ENCODE assay signal across 15 cellular contexts in genomic region chr7:42922017-42922753, GRCh38. TPM values are rescaled to one million over a fixed set of nuclear protein-coding genes. Genes with fewer than 3 reads are reported as not detected.
DNase-seq lines count a peak whose midpoint lies in the region; ATAC-seq, FAIRE-seq and TF ChIP-seq lines count a peak whose summit lies in the region.
"Had no signal": no experiment of that assay in that cellular context is flagged by ENCODE, and none has a peak within 500 bp of the region (broad histone marks: within the 10 kb centered on the region; RNA-seq: fewer than 3 reads in every experiment).

No MANE protein-coding gene starts in this region.

- POLR2A ChIA-PET in A549 (lab: Yijun Ruan, JAX) = interaction anchor here (1.2 kb wide), 1 partner anchor 10 kb away, joined by 3 read pairs; the partner anchor contains the start of genes MRPL32 and PSMA2
- POLR2A ChIA-PET in K562 (lab: Yijun Ruan, JAX) = interaction anchor here (2.8 kb wide), 1 partner anchor 10 kb away, joined by 10 read pairs; the partner anchor contains the start of genes MRPL32 and PSMA2

- peaks cover 22% of the 10 kb centered on the region for H3K4me1 Mint-ChIP-seq in activated naive CD4-positive, alpha-beta T cell treated with anti-CD3 and anti-CD28 coated beads, Interleukin-2, amount 50 U/mL, for 24 hours
- peaks cover 40% of the 10 kb centered on the region for H3K4me1 Mint-ChIP-seq in activated naive CD4-positive, alpha-beta T cell treated with anti-CD3 and anti-CD28 coated beads for 36 hours (ENCODE audit: low read depth)

- intact Hi-C loops in activated naive CD4-positive, alpha-beta T cell treated with anti-CD3 and anti-CD28 coated beads for 36 hours (cut with micrococcal nuclease) = no loop called here
- intact Hi-C loops in K562 (cut with micrococcal nuclease) = no loop called here

- no peaks in the 10 kb centered on the region for H3K27me3 Mint-ChIP-seq in activated naive CD4-positive, alpha-beta T cell treated with anti-CD3 and anti-CD28 coated beads, Interleukin-2, amount 50 U/mL, for 24 hours
- H3K27me3 Mint-ChIP-seq in activated naive CD4-positive, alpha-beta T cell treated with anti-CD3 and anti-CD28 coated beads for 36 hours (ENCODE audit: low read depth) = no peaks in the 10 kb centered on the region
- H3K27me3 Mint-ChIP-seq: CD4-positive, alpha-beta memory T cell had no signal

- FAIRE-seq in A204.1 (lab: Jason Lieb, UNC) = peak; percentile 55
- peak; percentile 36 for FAIRE-seq in A549 (lab: Jason Lieb, UNC)
- no peak for FAIRE-seq in K562 (lab: Jason Lieb, UNC)
- FAIRE-seq: GM12878 had no signal

- H2AFZ ChIP-seq in K562 (ENCODE audit: low read depth, low read length) = no peak overlapping the region
- H2AFZ ChIP-seq: GM23248 had no signal

- in situ Hi-C loops in K562 (cut with MboI) = no loop called here

- CTCF ChIA-PET in activated naive CD4-positive, alpha-beta T cell treated with anti-CD3 and anti-CD28 coated beads for 36 hours (lab: Charles Lee) = interaction anchor here (1.3 to 1.6 kb wide), 2 partner anchors 10 to 19 kb away, joined by 3 read pairs; partner anchors contain the start of gene C7orf25
- CTCF ChIA-PET in A549 (lab: Yijun Ruan, JAX) = interaction anchor here (1.4 to 2.1 kb wide), 3 partner anchors 10 to 19 kb away, joined by 3 to 11 read pairs (median 4); partner anchors contain the start of genes MRPL32 and PSMA2
- CTCF ChIA-PET in K562 (lab: Yijun Ruan, JAX; ENCODE audit: low intra/inter-chr PET ratio) = no interaction called here

- H3K27me3 ChIP-seq in K562 (ENCODE audit: control insufficient read depth in 2 of 2, insufficient read depth in 2 of 2, low read length in 2 of 2) = no peaks in the 10 kb centered on the region
- H3K27me3 ChIP-seq: BLaER1 had no signal

- ATAC-seq in A549 (no peak), K562 (no peak), GM21381 (IDR thresholded peaks at IDR 0.05; ENCODE audit: unreplicated experiment) (no peak)
- ATAC-seq: GM12878 had no signal

- no peak for DNase-seq in activated naive CD4-positive, alpha-beta T cell treated with anti-CD3 and anti-CD28 coated beads for 36 hours
- DNase-seq in A549 (ENCODE audit: low read depth in 1 of 2, low spot score in 1 of 2) = no peak
- DNase-seq in K562 (ENCODE audit: extremely low read depth in 1 of 4, low spot score in 3 of 4) = no peak
- no peak for DNase-seq in NCI-H1105 treated with DMSO at 0.1 percent for 48 hours (lab: John Stamatoyannopoulos, UW)
- DNase-seq: Calu3; CD4-positive, alpha-beta memory T cell; DMS79 treated with DMSO at 0.1 percent for 48 hours; GM23248 had no signal

- H3K4me2 ChIP-seq in A549 = no peak overlapping the region
- H3K4me2 ChIP-seq in K562 (ENCODE audit: insufficient read depth, low read length) = no peak overlapping the region
- H3K4me2 ChIP-seq: BLaER1 had no signal

- no peaks in the 10 kb centered on the region for H3K9me1 ChIP-seq in K562 (ENCODE audit: control insufficient read depth, insufficient read depth, low read length)

- H3K4me1 ChIP-seq in A549 = no peaks in the 10 kb centered on the region
- H3K4me1 ChIP-seq in K562 (replicated peaks in 1 of 2; ENCODE audit: control insufficient read depth in 2 of 2, insufficient read depth in 2 of 2, low read length in 2 of 2) = peaks cover 0 to 4% of the 10 kb centered on the region in 2 experiments; a peak in 1 of 5 replicates
- H3K4me1 ChIP-seq: BLaER1, HAP-1 had no signal

- H3K27ac Mint-ChIP-seq in activated naive CD4-positive, alpha-beta T cell treated with anti-CD3 and anti-CD28 coated beads, Interleukin-2, amount 50 U/mL, for 24 hours = peak overlapping the region; percentile 65
- H3K27ac Mint-ChIP-seq in activated naive CD4-positive, alpha-beta T cell treated with anti-CD3 and anti-CD28 coated beads for 36 hours = no peak overlapping the region

- no peak overlapping the region for H3K4me3 ChIP-seq in A549
- no peak overlapping the region for H3K4me3 ChIP-seq in K562
- H3K4me3 ChIP-seq: BLaER1, GM12878, GM23248, HAP-1 had no signal

- TF ChIP-seq RAD21 in A549 (conservative IDR thresholded peaks at IDR 0.05 in 1 of 2, IDR thresholded peaks at IDR 0.05 in 1 of 2) (no peak), K562 (CRISPR knock-in tag; conservative IDR thresholded peaks at IDR 0.05 in 1 of 2, IDR thresholded peaks at IDR 0.05 in 1 of 2) (no peak)

- no peaks in the 10 kb centered on the region for H3K9me3 Mint-ChIP-seq in activated naive CD4-positive, alpha-beta T cell treated with anti-CD3 and anti-CD28 coated beads, Interleukin-2, amount 50 U/mL, for 24 hours
- no peaks in the 10 kb centered on the region for H3K9me3 Mint-ChIP-seq in activated naive CD4-positive, alpha-beta T cell treated with anti-CD3 and anti-CD28 coated beads for 36 hours
- H3K9me3 Mint-ChIP-seq: CD14-positive monocyte; CD4-positive, alpha-beta memory T cell had no signal

- H3K9me3 ChIP-seq in A549 (no peaks in the 10 kb centered on the region), K562 (replicated peaks; ENCODE audit: control insufficient read depth, insufficient read depth, low read depth, low read length) (no peaks in the 10 kb centered on the region)
- H3K9me3 ChIP-seq: BLaER1, HAP-1 had no signal

- no peak overlapping the region for H3K9ac ChIP-seq in K562 (ENCODE audit: insufficient read depth in 1 of 2, low read depth in 2 of 2, low read length in 2 of 2)
- H3K9ac ChIP-seq: BLaER1, GM23248 had no signal

- no TSS peak for BruUV-seq in K562 (replicated peaks; lab: Mats Ljungman, UMichigan)

- peaks cover 33% of the 10 kb centered on the region for H3K36me3 Mint-ChIP-seq in activated naive CD4-positive, alpha-beta T cell treated with anti-CD3 and anti-CD28 coated beads, Interleukin-2, amount 50 U/mL, for 24 hours
- H3K36me3 Mint-ChIP-seq in activated naive CD4-positive, alpha-beta T cell treated with anti-CD3 and anti-CD28 coated beads for 36 hours (ENCODE audit: low read depth) = peaks cover 58% of the 10 kb centered on the region

- no peaks in the 10 kb centered on the region for H4K20me1 ChIP-seq in K562 (replicated peaks; ENCODE audit: control insufficient read depth, insufficient read depth, low read length)

- no peak overlapping the region for H3K4me3 Mint-ChIP-seq in activated naive CD4-positive, alpha-beta T cell treated with anti-CD3 and anti-CD28 coated beads, Interleukin-2, amount 50 U/mL, for 24 hours
- no peak overlapping the region for H3K4me3 Mint-ChIP-seq in activated naive CD4-positive, alpha-beta T cell treated with anti-CD3 and anti-CD28 coated beads for 36 hours
- H3K4me3 Mint-ChIP-seq: CD14-positive monocyte; CD4-positive, alpha-beta memory T cell had no signal

- TF ChIP-seq EP300 in A549 (IDR thresholded peaks at IDR 0.05) = no peak
- TF ChIP-seq EP300 in K562 (IDR thresholded peaks at IDR 0.05; ENCODE audit: low read length) = no peak

- WGBS in A549 (ENCODE audit: missing lambda C conversion rate) = 80% methylated on average over 3 of the region's 3 CpGs
- 81% methylated on average over 3 of the region's 3 CpGs for WGBS in K562 (ENCODE audit: insufficient coverage, low coverage, missing lambda C conversion rate)

- peaks cover 27% of the 10 kb centered on the region; the same call in 2 of the 3 replicates for H3K79me2 ChIP-seq in K562 (ENCODE audit: control insufficient read depth, insufficient read depth, low read length)

- TF ChIP-seq CTCF in A549 (IDR thresholded peaks at IDR 0.05) (no peak), K562 (IDR thresholded peaks at IDR 0.05 in 2 of 3, conservative IDR thresholded peaks at IDR 0.05 in 1 of 3; ENCODE audit: insufficient read depth in 2 of 3, low read depth in 1 of 3, low read length in 3 of 3) (no peak)

- peaks cover 91% of the 10 kb centered on the region for H3K36me3 ChIP-seq in K562 (ENCODE audit: control insufficient read depth, insufficient read depth, low read length)

- TF ChIP-seq POLR2A in A549 (IDR thresholded peaks at IDR 0.05; ENCODE audit: low read length) (no peak), K562 (conservative IDR thresholded peaks at IDR 0.05) (no peak)

- H3K27ac ChIP-seq in A549 (no peak overlapping the region), K562 (ENCODE audit: extremely low read depth, low read depth, low read length) (no peak overlapping the region)
- H3K27ac ChIP-seq: BLaER1, GM23248 had no signal

RNA-seq across cellular contexts. Expression of gene PSMA2, which starts 9.8 kb away (rescaled TPM):
- total RNA-seq in activated naive CD4-positive, alpha-beta T cell treated with anti-CD3 and anti-CD28 coated beads for 36 hours = 100 to 1,000 TPM; 199 to 221 TPM
- 241 and 324 TPM in 2 replicates for polyA plus RNA-seq in A549 (2011; rRNA removed)
- polyA plus RNA-seq in A549 (2012; cell fraction: cytosol; rRNA removed) = 98.9 and 125 TPM in 2 replicates
- polyA plus RNA-seq in A549 (2012; cell fraction: nucleus; rRNA removed) = 35.0 and 56.4 TPM in 2 replicates
- polyA plus RNA-seq in A549 (2017; fragmentation: RNase III; extraction: RNeasy Plus Mini Kit Qiagen cat#74134 plus additional on column Dnase treatment) = 185 to 198 TPM (median 188 TPM) in 3 replicates
- polyA minus RNA-seq in A549 (2011; rRNA and poly(A)+ RNA removed) = 13.6 and 14.8 TPM in 2 replicates
- total RNA-seq in K562 (2011; cell fraction: chromatin; rRNA removed; ENCODE audit: low replicate concordance) = 16.0 and 45.2 TPM in 2 replicates
- 15.5 and 16.6 TPM in 2 replicates for total RNA-seq in K562 (2011; cell fraction: nucleolus; rRNA removed)
- total RNA-seq in K562 (2011; cell fraction: nucleoplasm; rRNA removed) = 32.4 and 41.8 TPM in 2 replicates
- total RNA-seq in K562 (2014; rRNA removed) = 88.7 and 91.7 TPM in 2 replicates
- total RNA-seq in K562 (2014; rRNA removed; fragmentation: Illumina TruSeq; extraction: Trizol) = 274 and 308 TPM in 2 replicates
- 149 and 162 TPM in 2 replicates for total RNA-seq in K562 (2015; rRNA removed; fragmentation: Illumina TruSeq; extraction: Trizol)
- 184 and 200 TPM in 2 replicates for total RNA-seq in K562 (2021)
- 291 and 412 TPM in 2 replicates for polyA plus RNA-seq in K562 (2011; rRNA removed)
- polyA plus RNA-seq in K562 (2011; cell fraction: cytosol; rRNA removed) = 71.1 and 145 TPM in 2 replicates
- polyA plus RNA-seq in K562 (2011; cell fraction: nucleus; rRNA removed) = 26.1 and 65.3 TPM in 2 replicates
- 198 and 258 TPM in 2 replicates for polyA plus RNA-seq in K562 (2012)
- 145 and 154 TPM in 2 replicates for polyA plus RNA-seq in K562 (2014; fragmentation: Illumina TruSeq; extraction: Trizol)
- 1,000 to 10,000 TPM in 1 of 2 experiments, 100 to 1,000 TPM in 1; 887 to 1,070 TPM for polyA plus RNA-seq in K562 (2014; fragmentation: Nextera tagmentation; extraction: Ambion mirVana)
- polyA plus RNA-seq in K562 (2014; rRNA removed) = 174 and 213 TPM in 2 replicates
- polyA minus RNA-seq in K562 (2011; rRNA and poly(A)+ RNA removed) = 94.8 and 103 TPM in 2 replicates
- polyA minus RNA-seq in K562 (2011; cell fraction: cytosol; rRNA and poly(A)+ RNA removed) = 52.1 and 55.2 TPM in 2 replicates
- polyA minus RNA-seq in K562 (2011; cell fraction: nucleus; rRNA and poly(A)+ RNA removed) = 12.5 and 19.8 TPM in 2 replicates

RNA-seq across cellular contexts. Expression of gene MRPL32, which starts 10.0 kb away (rescaled TPM):
- 10 to 100 TPM; 67.4 to 71.8 TPM for total RNA-seq in activated naive CD4-positive, alpha-beta T cell treated with anti-CD3 and anti-CD28 coated beads for 36 hours
- polyA plus RNA-seq in A549 (2011; rRNA removed) (68.1 and 90.4 TPM in 2 replicates), A549 (2017; fragmentation: RNase III; extraction: RNeasy Plus Mini Kit Qiagen cat#74134 plus additional on column Dnase treatment) (75.0 to 80.8 TPM (median 76.0 TPM) in 3 replicates), K562 (2011; rRNA removed) (95.4 and 113 TPM in 2 replicates), K562 (2014; fragmentation: Illumina TruSeq; extraction: Trizol) (134 and 140 TPM in 2 replicates), K562 (2014; fragmentation: Nextera tagmentation; extraction: Ambion mirVana) (100 to 1,000 TPM; 341 to 351 TPM), K562 (2014; rRNA removed) (145 and 162 TPM in 2 replicates)
- polyA plus RNA-seq in A549 (2012; cell fraction: cytosol; rRNA removed) = 64.0 and 77.5 TPM in 2 replicates
- polyA plus RNA-seq in A549 (2012; cell fraction: nucleus; rRNA removed) = 28.3 and 31.8 TPM in 2 replicates
- 7.6 and 8.5 TPM in 2 replicates for polyA minus RNA-seq in A549 (2011; rRNA and poly(A)+ RNA removed)
- 39.3 and 104 TPM in 2 replicates for total RNA-seq in K562 (2011; cell fraction: chromatin; rRNA removed; ENCODE audit: low replicate concordance)
- 27.3 and 33.6 TPM in 2 replicates for total RNA-seq in K562 (2011; cell fraction: nucleolus; rRNA removed)
- total RNA-seq in K562 (2011; cell fraction: nucleoplasm; rRNA removed) = 59.0 and 64.3 TPM in 2 replicates
- total RNA-seq in K562 (2014; rRNA removed) (104 and 111 TPM in 2 replicates), K562 (2014; rRNA removed; fragmentation: Illumina TruSeq; extraction: Trizol) (138 and 139 TPM in 2 replicates), K562 (2015; rRNA removed; fragmentation: Illumina TruSeq; extraction: Trizol) (109 and 120 TPM in 2 replicates), K562 (2021) (75.5 and 86.0 TPM in 2 replicates)
- polyA plus RNA-seq in K562 (2011; cell fraction: cytosol; rRNA removed) = 38.5 and 52.8 TPM in 2 replicates
- polyA plus RNA-seq in K562 (2011; cell fraction: nucleus; rRNA removed) = 86.8 and 172 TPM in 2 replicates
- 48.6 and 76.2 TPM in 2 replicates for polyA plus RNA-seq in K562 (2012)
- 44.0 and 49.0 TPM in 2 replicates for polyA minus RNA-seq in K562 (2011; rRNA and poly(A)+ RNA removed)
- 16.0 and 20.2 TPM in 2 replicates for polyA minus RNA-seq in K562 (2011; cell fraction: cytosol; rRNA and poly(A)+ RNA removed)
- 22.1 and 46.5 TPM in 2 replicates for polyA minus RNA-seq in K562 (2011; cell fraction: nucleus; rRNA and poly(A)+ RNA removed)

RNA-seq across cellular contexts. Expression of gene C7orf25, which starts 10.3 kb away (rescaled TPM):
- total RNA-seq in activated naive CD4-positive, alpha-beta T cell treated with anti-CD3 and anti-CD28 coated beads for 36 hours = 1 to 10 TPM in 1 of 2 experiments, under 1 TPM in 1; 0.93 to 2.0 TPM
- 3.7 and 4.2 TPM in 2 replicates for polyA plus RNA-seq in A549 (2011; rRNA removed)
- 2.3 TPM in 2 replicates for polyA plus RNA-seq in A549 (2012; cell fraction: cytosol; rRNA removed)
- polyA plus RNA-seq in A549 (2012; cell fraction: nucleus; rRNA removed) = 1.00 and 1.4 TPM in 2 replicates
- 3.0 to 3.8 TPM (median 3.0 TPM) in 3 replicates for polyA plus RNA-seq in A549 (2017; fragmentation: RNase III; extraction: RNeasy Plus Mini Kit Qiagen cat#74134 plus additional on column Dnase treatment)
- 1.2 and 1.7 TPM in 2 replicates for polyA minus RNA-seq in A549 (2011; rRNA and poly(A)+ RNA removed)
- total RNA-seq in K562 (2011; cell fraction: chromatin; rRNA removed; ENCODE audit: low replicate concordance) = 6.8 and 19.1 TPM in 2 replicates
- 2.8 and 5.7 TPM in 2 replicates for total RNA-seq in K562 (2011; cell fraction: nucleolus; rRNA removed)
- total RNA-seq in K562 (2011; cell fraction: nucleoplasm; rRNA removed) = 5.9 and 12.0 TPM in 2 replicates
- 1.2 and 1.9 TPM in 2 replicates for total RNA-seq in K562 (2014; rRNA removed)
- total RNA-seq in K562 (2014; rRNA removed; fragmentation: Illumina TruSeq; extraction: Trizol) = 2.9 TPM in 2 replicates
- 2.0 and 2.3 TPM in 2 replicates for total RNA-seq in K562 (2015; rRNA removed; fragmentation: Illumina TruSeq; extraction: Trizol)
- 3.4 and 4.4 TPM in 2 replicates for total RNA-seq in K562 (2021)
- polyA plus RNA-seq in K562 (2011; rRNA removed) = 3.0 and 4.7 TPM in 2 replicates
- polyA plus RNA-seq in K562 (2011; cell fraction: cytosol; rRNA removed) = 1.4 and 2.1 TPM in 2 replicates
- polyA plus RNA-seq in K562 (2011; cell fraction: nucleus; rRNA removed) = 2.0 and 3.2 TPM in 2 replicates
- 2.2 and 3.1 TPM in 2 replicates for polyA plus RNA-seq in K562 (2012)
- 1.8 and 2.7 TPM in 2 replicates for polyA plus RNA-seq in K562 (2014; fragmentation: Illumina TruSeq; extraction: Trizol)
- 1 to 10 TPM; 1.3 to 1.9 TPM for polyA plus RNA-seq in K562 (2014; fragmentation: Nextera tagmentation; extraction: Ambion mirVana)
- polyA plus RNA-seq in K562 (2014; rRNA removed) = 1.3 and 5.5 TPM in 2 replicates
- 3.3 and 5.8 TPM in 2 replicates for polyA minus RNA-seq in K562 (2011; rRNA and poly(A)+ RNA removed)
- 0.55 and 1.4 TPM in 2 replicates for polyA minus RNA-seq in K562 (2011; cell fraction: cytosol; rRNA and poly(A)+ RNA removed)
- polyA minus RNA-seq in K562 (2011; cell fraction: nucleus; rRNA and poly(A)+ RNA removed) = 8.8 and 16.8 TPM in 2 replicates
